In genomic region chr7:150715738-150716137, GRCh38 we compare ENCODE assay signal across 11 cellular contexts. TPM values are rescaled to one million over a fixed set of nuclear protein-coding genes. Genes with fewer than 3 reads are reported as not detected.
A peak's percentile ranks its signal among the peaks of the same experiment; 100 is the strongest.
DNase-seq lines count a peak whose midpoint lies in the region; ATAC-seq, FAIRE-seq and TF ChIP-seq lines count a peak whose summit lies in the region.
"Had no signal": no experiment of that assay in that cellular context is flagged by ENCODE, and none has a peak within 500 bp of the region (broad histone marks: within the 10 kb centered on the region; RNA-seq: fewer than 3 reads in every experiment).

No MANE protein-coding gene starts in this region.

- ATAC-seq in psoas muscle (no peak), pancreas (no peak)
- ATAC-seq: PC-3 had no signal

- H3K4me3 ChIP-seq in BLaER1 treated with 17β-estradiol and CSF1 and Interleukin-3, amounts not matched to agents 10 nM and 100 nM, result peak overlapping the region in 1 of 10 experiments; percentile 61; a peak in 1 of 20 replicates
- H3K4me3 ChIP-seq in duodenal mucosa (ENCODE audit: low read depth in 1 of 2, low read length in 2 of 2) (peak overlapping the region; percentile 29 to 73), psoas muscle (peak overlapping the region; percentile 60), pancreas (no peak overlapping the region)

- H3K36me3 ChIP-seq in BLaER1 treated with 17β-estradiol and CSF1 and Interleukin-3, amounts not matched to agents 10 nM and 100 nM, result peaks cover 0 to 22% (median 0%) of the 10 kb centered on the region in 11 experiments; a peak in 5 of 22 replicates
- H3K36me3 ChIP-seq in duodenal mucosa (ENCODE audit: control insufficient read depth in 1 of 2, insufficient read depth in 2 of 2, low read length in 2 of 2) (peaks cover 0 to 7% of the 10 kb centered on the region in 2 donors), psoas muscle (ENCODE audit: insufficient read depth in 1 of 2, low read depth in 1 of 2) (no peaks in the 10 kb centered on the region), pancreas (no peaks in the 10 kb centered on the region)

- FAIRE-seq in pancreas (lab: Jason Lieb, UNC), result no peak

- H3K9ac ChIP-seq in BLaER1 treated with 17β-estradiol and CSF1 and Interleukin-3, amounts not matched to agents 10 nM and 100 nM, result no peak overlapping the region; a peak in 2 of 22 replicates
- peak overlapping the region; percentile 4 to 68 for H3K9ac ChIP-seq in duodenal mucosa (ENCODE audit: low read depth in 1 of 2, low read length in 2 of 2)

- peak overlapping the region; percentile 87 to 95 (median 92) for H3K4me3 Mint-ChIP-seq in IgD-negative memory B cell
- H3K4me3 Mint-ChIP-seq: endodermal cell had no signal

- H3K27ac ChIP-seq in BLaER1 treated with 17β-estradiol and CSF1 and Interleukin-3, amounts not matched to agents 10 nM and 100 nM, result peak overlapping the region in 6 of 11 experiments; percentile 16 to 63 (median 34); a peak in 9 of 22 replicates
- H3K27ac ChIP-seq in duodenal mucosa (ENCODE audit: low read depth, low read length), result peak overlapping the region; percentile 58
- peak overlapping the region; percentile 67 for H3K27ac ChIP-seq in psoas muscle
- H3K27ac ChIP-seq in pancreas, result peak overlapping the region in 1 of 4 donors; percentile 12

- intact Hi-C loops in psoas muscle (cut with DNase I), result no loop called here
- intact Hi-C loops in pancreas (cut with DNase I), result no loop called here

- peaks cover 14 to 36% (median 17%) of the 10 kb centered on the region in 10 experiments for H3K4me1 ChIP-seq in BLaER1 treated with 17β-estradiol and CSF1 and Interleukin-3, amounts not matched to agents 10 nM and 100 nM
- no peaks in the 10 kb centered on the region for H3K4me1 ChIP-seq in duodenal mucosa (ENCODE audit: control insufficient read depth in 1 of 2, insufficient read depth in 2 of 2, low read length in 2 of 2)
- no peaks in the 10 kb centered on the region for H3K4me1 ChIP-seq in psoas muscle
- no peaks in the 10 kb centered on the region for H3K4me1 ChIP-seq in pancreas

- 0 out of 22 replicates have a peak, but pooled peaks cover 0 to 7% (median 0%) of the 10 kb centered on the region in 11 experiments for H4K20me1 ChIP-seq in BLaER1 treated with 17β-estradiol and CSF1 and Interleukin-3, amounts not matched to agents 10 nM and 100 nM

- peaks cover 4 to 10% (median 7%) of the 10 kb centered on the region in 3 donors for H3K9me3 Mint-ChIP-seq in IgD-negative memory B cell

- no peak for TF ChIP-seq CTCF in psoas muscle (IDR thresholded peaks at IDR 0.05)
- TF ChIP-seq CTCF in pancreas (IDR thresholded peaks at IDR 0.05), result no peak

- H3K27me3 Mint-ChIP-seq in IgD-negative memory B cell, result no peaks in the 10 kb centered on the region

- WGBS in psoas muscle, 3 donors, result 44 to 52% (median 49%) methylated on average over 4 of the region's 4 CpGs
- 40 to 49% methylated on average over 4 of the region's 4 CpGs for WGBS in pancreas, 2 donors

- peak overlapping the region; percentile 66 to 97 (median 81) for H3K4me2 ChIP-seq in BLaER1 treated with 17β-estradiol and CSF1 and Interleukin-3, amounts not matched to agents 10 nM and 100 nM

- DNase-seq in psoas muscle (no peak), NCI-H446 treated with DMSO at 0.1 percent for 48 hours (lab: John Stamatoyannopoulos, UW) (no peak), NCI-H2107 treated with DMSO at 0.1 percent for 48 hours (lab: John Stamatoyannopoulos, UW; ENCODE audit: unreplicated experiment) (no peak), pancreas (no peak)
- DNase-seq in activated effector memory CD4-positive, alpha-beta T cell treated with Interleukin-2 at 50 U/mL for 16 hours, result no peak
- DNase-seq: endodermal cell, NCI-H2107, PC-3 had no signal

- H3K4me1 Mint-ChIP-seq in IgD-negative memory B cell, result peaks cover 11 to 32% (median 21%) of the 10 kb centered on the region in 3 donors
- H3K4me1 Mint-ChIP-seq: endodermal cell had no signal

- peak overlapping the region in 1 of 3 donors; percentile 89 for H3K27ac Mint-ChIP-seq in IgD-negative memory B cell
- H3K27ac Mint-ChIP-seq: endodermal cell had no signal

- H3K27me3 ChIP-seq in BLaER1 treated with 17β-estradiol and CSF1 and Interleukin-3, amounts not matched to agents 10 nM and 100 nM, result no peaks in the 10 kb centered on the region
- H3K27me3 ChIP-seq in duodenal mucosa (ENCODE audit: control insufficient read depth in 1 of 2, insufficient read depth in 2 of 2, low read length in 2 of 2), result no peaks in the 10 kb centered on the region
- no peaks in the 10 kb centered on the region for H3K27me3 ChIP-seq in psoas muscle (ENCODE audit: insufficient read depth in 3 of 3, low read length in 2 of 3)
- no peaks in the 10 kb centered on the region for H3K27me3 ChIP-seq in pancreas

- H3K36me3 Mint-ChIP-seq in IgD-negative memory B cell, result peaks cover 3% of the 10 kb centered on the region

- H3K9me3 ChIP-seq in BLaER1 treated with 17β-estradiol and CSF1 and Interleukin-3, amounts not matched to agents 10 nM and 100 nM (replicated peaks in 1 of 11), result peaks cover 14 to 31% (median 18%) of the 10 kb centered on the region in 11 experiments
- no peaks in the 10 kb centered on the region for H3K9me3 ChIP-seq in duodenal mucosa (ENCODE audit: control insufficient read depth in 1 of 2, low read length in 2 of 2)
- H3K9me3 ChIP-seq in psoas muscle, result peaks cover 11% of the 10 kb centered on the region
- H3K9me3 ChIP-seq in pancreas, result no peaks in the 10 kb centered on the region

RNA-seq across cellular contexts. Expression of gene GIMAP1, which starts 0.7 kb away (rescaled TPM):
- polyA plus RNA-seq in IgD-negative memory B cell (3.0 TPM), psoas muscle (1 to 10 TPM; 3.3 to 3.6 (median 3.5) TPM), pancreas (1 to 10 TPM; 1.5 to 2.0 TPM)
- total RNA-seq in psoas muscle (1 to 10 TPM; 1.8 to 3.9 (median 2.4) TPM), pancreas (1 to 10 TPM in 2 of 6 donors, under 1 TPM in 4; 0.39 to 1.5 (median 0.84) TPM)
- total RNA-seq: endodermal cell, PC-3 had no signal

RNA-seq across cellular contexts. Expression of gene GIMAP5, which starts 21.5 kb away (rescaled TPM):
- polyA plus RNA-seq in IgD-negative memory B cell, result 16.3 TPM
- total RNA-seq in psoas muscle, result 1 to 10 TPM; 4.1 to 8.4 (median 7.7) TPM
- polyA plus RNA-seq in psoas muscle, result 10 to 100 TPM in 2 of 3 donors, 1 to 10 TPM in 1; 8.8 to 12.4 (median 11.8) TPM
- 1 to 10 TPM in 5 of 6 donors, under 1 TPM in 1; 0.83 to 4.1 (median 2.8) TPM for total RNA-seq in pancreas
- polyA plus RNA-seq in pancreas, result 10 to 100 TPM in 1 of 2 donors, 1 to 10 TPM in 1; 7.6 to 17.3 TPM
- total RNA-seq: endodermal cell, PC-3 had no signal

RNA-seq across cellular contexts. Expression of gene GIMAP2, which starts 30.2 kb away (rescaled TPM):
- polyA plus RNA-seq in IgD-negative memory B cell, result 11.9 TPM
- total RNA-seq in psoas muscle, result 1 to 10 TPM; 1.5 to 5.3 (median 2.8) TPM
- 1 to 10 TPM; 1.4 to 3.1 (median 2.3) TPM for polyA plus RNA-seq in psoas muscle
- 1 to 10 TPM in 3 of 6 donors, under 1 TPM in 3; 0.51 to 6.2 (median 1.3) TPM for total RNA-seq in pancreas
- 1 to 10 TPM; 1.7 to 2.3 TPM for polyA plus RNA-seq in pancreas
- total RNA-seq: endodermal cell, PC-3 had no signal

Comparison
In these comparisons a context has a peak if more than half of its experiments do, and no peak if none do; other contexts are left out.
1. H3K4me3 ChIP-seq: peak in duodenal mucosa (2 of 2) and psoas muscle (single experiment); none in pancreas (0 of 4).
2. H3K9ac ChIP-seq: peak in duodenal mucosa (2 of 2); none in BLaER1 treated with 17β-estradiol and CSF1 and Interleukin-3, amounts not matched to agents 10 nM and 100 nM (0 of 11).